ENCODE assay signal across 22 cellular contexts in genomic region chr13:109758937-109759480, GRCh38.
"Had no signal": no experiment of that assay in that cellular context is flagged by ENCODE, and none has a peak within 500 bp of the region (broad histone marks: within the 10 kb centered on the region; RNA-seq: fewer than 3 reads in every experiment).

No MANE protein-coding gene starts in this region.

- H3K4me2 ChIP-seq: hepatocyte had no signal

- H3K27me3 ChIP-seq: hepatocyte, left lung, right lobe of liver had no signal

- H3K9me3 ChIP-seq: left lung, right lobe of liver, thoracic aorta had no signal

- H3K27ac ChIP-seq: coronary artery, hepatocyte, left lung, right lobe of liver, skin epidermis, thoracic aorta had no signal

- ATAC-seq: left lung had no signal

- H3K27me3 Mint-ChIP-seq: activated naive CD8-positive, alpha-beta T cell treated with anti-CD3 and anti-CD28 coated beads for 36 hours; stimulated activated naive B cell treated with anti-CD40 and anti-IgM and Interleukin-4, amounts not matched to agents 10 μg/mL and 1 μg/mL and 100 μg/mL, for 72 hours; type B pancreatic cell had no signal

- H3K4me3 ChIP-seq: coronary artery, hepatocyte, left lung, lung, right lobe of liver, skin epidermis, thoracic aorta had no signal

- H3K4me1 Mint-ChIP-seq: nephron had no signal

- H3K9me3 Mint-ChIP-seq: activated naive CD8-positive, alpha-beta T cell treated with anti-CD3 and anti-CD28 coated beads for 36 hours; nephron; stimulated activated naive B cell treated with anti-CD40 and anti-IgM and Interleukin-4, amounts not matched to agents 10 μg/mL and 1 μg/mL and 100 μg/mL, for 72 hours; type B pancreatic cell had no signal

- H3K4me3 Mint-ChIP-seq: activated naive CD8-positive, alpha-beta T cell treated with anti-CD3 and anti-CD28 coated beads for 36 hours; nephron; stimulated activated naive B cell treated with anti-CD40 and anti-IgM and Interleukin-4, amounts not matched to agents 10 μg/mL and 1 μg/mL and 100 μg/mL, for 72 hours; type B pancreatic cell had no signal

- H2AFZ ChIP-seq: hepatocyte had no signal

- H3K27ac Mint-ChIP-seq: activated naive CD8-positive, alpha-beta T cell treated with anti-CD3 and anti-CD28 coated beads for 36 hours; nephron; stimulated activated naive B cell treated with anti-CD40 and anti-IgM and Interleukin-4, amounts not matched to agents 10 μg/mL and 1 μg/mL and 100 μg/mL, for 72 hours; type B pancreatic cell had no signal

- DNase-seq: activated CD4-positive, alpha-beta T cell treated with anti-CD3 and anti-CD28 coated beads for 4 hours; activated CD4-positive, alpha-beta T cell treated with anti-CD3 and anti-CD28 coated beads, Interleukin-2, amount 50 U/mL, for 48 hours; activated CD4-positive, CD25-positive, alpha-beta regulatory T cell; activated naive CD4-positive, alpha-beta T cell treated with Interleukin-2 at 50 U/mL for 16 hours; activated naive CD8-positive, alpha-beta T cell treated with anti-CD3 and anti-CD28 coated beads for 36 hours; activated T-cell treated with anti-CD3 and anti-CD28 coated beads, Interleukin-2, amount 50 U/mL, for 48 hours; amniotic stem cell; foreskin fibroblast; kidney glomerular epithelial cell; left lung; nucleus accumbens; right lobe of liver; stimulated activated CD8-positive, alpha-beta memory T cell treated with anti-CD3 and anti-CD28 coated beads, Interleukin-4, amount 100 ng/mL, for 48 hours; stimulated activated naive B cell treated with anti-CD40 and anti-IgM and Interleukin-4, amounts not matched to agents 10 μg/mL and 1 μg/mL and 100 μg/mL, for 72 hours; T1000 had no signal
